In the genomic region with DNA sequence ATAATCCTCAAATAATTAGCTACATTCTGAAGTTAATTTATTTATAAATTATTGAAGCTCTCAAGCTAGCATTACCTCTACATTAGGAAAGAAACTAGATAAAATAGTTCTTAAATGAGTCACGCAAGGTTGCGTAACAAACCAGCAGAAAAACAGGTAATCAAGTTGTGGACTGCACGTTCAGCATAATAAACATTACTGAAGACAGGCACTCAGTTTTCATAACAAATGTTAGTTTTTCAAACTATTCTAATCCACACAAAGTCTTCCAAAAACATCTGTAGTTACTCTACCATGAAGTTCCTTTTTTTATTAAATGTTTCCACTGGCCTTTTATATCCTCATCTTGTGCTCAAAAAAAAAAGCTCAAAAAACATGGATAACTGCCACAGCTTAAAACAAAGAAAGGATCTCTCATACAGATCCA, we compare ENCODE assay signal across 8 cellular contexts. TPM values are rescaled to one million over a fixed set of nuclear protein-coding genes. Genes with fewer than 3 reads are reported as not detected.
DNase-seq lines count a peak whose midpoint lies in the region; ATAC-seq, FAIRE-seq and TF ChIP-seq lines count a peak whose summit lies in the region.

No MANE protein-coding gene starts in this region.

- no peaks in the 10 kb centered on the region for H3K27me3 Mint-ChIP-seq in MCF 10A (ENCODE audit: insufficient read depth, unreplicated experiment)

- H3K9me3 ChIP-seq in mucosa of descending colon = no peaks in the 10 kb centered on the region

- H3K9me3 Mint-ChIP-seq in MCF 10A (ENCODE audit: unreplicated experiment) = no peaks in the 10 kb centered on the region

- no peak for FAIRE-seq in GM19239 (lab: Jason Lieb, UNC)

- no TSS peak for BruUV-seq in MCF 10A (replicated peaks; lab: Mats Ljungman, UMichigan)

- POLR2A ChIA-PET in MCF 10A (lab: Yijun Ruan, JAX) = interaction anchor here (0.5 to 8.5 kb wide), 18 partner anchors 9 to 693 kb away, joined by 3 to 71 read pairs (median 4); a partner anchor contains a TSS

- CTCF ChIA-PET in MCF 10A (lab: Yijun Ruan, JAX) = interaction anchor here (0.5 to 2.0 kb wide), 4 partner anchors 33 to 302 kb away, joined by 3 to 6 read pairs (median 3); no protein-coding TSS in a partner anchor

- no peaks in the 10 kb centered on the region for H3K36me3 ChIP-seq in mucosa of descending colon (ENCODE audit: low read depth)

- no peak for TF ChIP-seq CTCF in AG10803 (conservative IDR thresholded peaks at IDR 0.05; ENCODE audit: low read length)
- no peak for TF ChIP-seq CTCF in MCF 10A (IDR thresholded peaks at IDR 0.05; ENCODE audit: unreplicated experiment)
- no peak for TF ChIP-seq CTCF in mucosa of descending colon (IDR thresholded peaks at IDR 0.05)

- peak overlapping the region; percentile 77 for H3K4me3 Mint-ChIP-seq in MCF 10A (ENCODE audit: unreplicated experiment)

- peaks cover 53% of the 10 kb centered on the region for H3K36me3 Mint-ChIP-seq in MCF 10A (ENCODE audit: insufficient read depth, unreplicated experiment)

- intact Hi-C loops in MCF 10A (cut with micrococcal nuclease) (loop anchor here (10.0 kb wide), 1 partner anchor 598 kb away; no protein-coding TSS in a partner anchor), mucosa of descending colon (cut with DNase I, micrococcal nuclease) (no loop called here)

- ATAC-seq in mucosa of descending colon = peak; percentile 31

- peaks cover 59% of the 10 kb centered on the region for H3K4me1 Mint-ChIP-seq in MCF 10A (ENCODE audit: insufficient read depth, unreplicated experiment)

- H3K4me3 ChIP-seq in AG10803 (ENCODE audit: low read length) (peak overlapping the region; percentile 86), mucosa of descending colon (no peak overlapping the region)

- H3K4me1 ChIP-seq in mucosa of descending colon (ENCODE audit: low read depth) = peaks cover 43% of the 10 kb centered on the region

- DNase-seq in AG10803 (ENCODE audit: low read depth) = peak; percentile 25
- DNase-seq in LoVo (ENCODE audit: low spot score) = peak; percentile 75
- peak; percentile 82 for DNase-seq in MCF 10A (ENCODE audit: unreplicated experiment)
- peak in 1 of 3 donors; percentile 29 for DNase-seq in mucosa of descending colon
- no peak for DNase-seq in stimulated activated CD4-positive, alpha-beta T cell treated with anti-CD3 and anti-CD28 coated beads, Interleukin-4, amount 100 ng/mL, for 4 hours
- DNase-seq in cortex of kidney (lab: John Stamatoyannopoulos, UW) = no peak
- no peak for DNase-seq in GM19239 (ENCODE audit: insufficient read length, low spot score)
- DNase-seq in NCI-H1436 (lab: John Stamatoyannopoulos, UW) = no peak

- H3K27ac Mint-ChIP-seq in MCF 10A (ENCODE audit: low read depth, unreplicated experiment) = peak overlapping the region; percentile 92

RNA-seq across cellular contexts. Expression of a gene that starts 1.3 kb away (rescaled TPM):
- total RNA-seq in MCF 10A (2022) (160 and 166 TPM in 2 replicates), mucosa of descending colon (10 to 100 TPM; 72.9 to 79.2 (median 73.4) TPM)

RNA-seq across cellular contexts. Expression of a gene that starts 5.8 kb away (rescaled TPM):
- total RNA-seq in MCF 10A (2022) (52.4 and 53.7 TPM in 2 replicates), mucosa of descending colon (10 to 100 TPM; 29.8 to 91.7 (median 30.7) TPM)

Comparison
In these comparisons a context has a peak if more than half of its experiments do, and no peak if none do; other contexts are left out.
1. DNase-seq: peak in AG10803 (single experiment), LoVo (single experiment) and MCF 10A (single experiment); none in stimulated activated CD4-positive, alpha-beta T cell treated with anti-CD3 and anti-CD28 coated beads, Interleukin-4, amount 100 ng/mL, for 4 hours (0 of 2), cortex of kidney (single experiment), GM19239 (single experiment) and NCI-H1436 (single experiment).